Comparison of ENCODE assay signal across 8 cellular contexts in genomic region chr16:28602515-28602914, GRCh38. TPM values are rescaled to one million over a fixed set of nuclear protein-coding genes. Genes with fewer than 3 reads are reported as not detected.
"Had no signal": no experiment of that assay in that cellular context is flagged by ENCODE, and none has a peak within 500 bp of the region (broad histone marks: within the 10 kb centered on the region; RNA-seq: fewer than 3 reads in every experiment).

No MANE protein-coding gene starts in this region.

RNA-seq across cellular contexts. Expression of gene SULT1A2, which starts 5.7 kb away (rescaled TPM):
- total RNA-seq: M059J, PC-3, SJSA1 had no signal

RNA-seq across cellular contexts. Expression of gene NPIPB8, which starts 35.4 kb away (rescaled TPM):
- total RNA-seq: ascending aorta, cardiac muscle cell, M059J, NCI-H460, SJSA1 had no signal
- polyA plus RNA-seq: adipose tissue, SK-N-SH had no signal
